Comparison of ENCODE assay signal across 8 cellular contexts in genomic region chr16:1863681-1864460, GRCh38. TPM values are rescaled to one million over a fixed set of nuclear protein-coding genes. Genes with fewer than 3 reads are reported as not detected.
A peak's percentile ranks its signal among the peaks of the same experiment; 100 is the strongest.
DNase-seq lines count a peak whose midpoint lies in the region; ATAC-seq and TF ChIP-seq lines count a peak whose summit lies in the region.

No MANE protein-coding gene starts in this region.

- H4K20me1 ChIP-seq in SK-N-SH (ENCODE audit: insufficient read depth), result no peaks in the 10 kb centered on the region

- no peak overlapping the region for H3K27ac ChIP-seq in AG04450 (ENCODE audit: low read depth, low read length)
- H3K27ac ChIP-seq in SK-N-SH (ENCODE audit: low read depth in 2 of 2, low read length in 1 of 2), result no peak overlapping the region
- H3K27ac ChIP-seq in suprapubic skin, result no peak overlapping the region

- no peak for DNase-seq in AG04450 (ENCODE audit: low read depth, low spot score)
- DNase-seq in SK-N-SH, result peak; percentile 44
- peak; percentile 27 for DNase-seq in glomerular visceral epithelial cell (ENCODE audit: extremely low spot score)
- DNase-seq in suprapubic skin (ENCODE audit: low spot score in 2 of 2), result no peak
- DNase-seq in NK-92 treated with Interleukin-12 subunit alpha and Interleukin-12 subunit beta, amount 100 ng/mL, for 24 hours (lab: John Stamatoyannopoulos, UW), result no peak

- no peak overlapping the region for H3K4me2 ChIP-seq in SK-N-SH

- POLR2A ChIA-PET in AG04450 (lab: Yijun Ruan, JAX) (no interaction called here), SK-N-SH (lab: Yijun Ruan, JAX) (no interaction called here)

- no peak for TF ChIP-seq POLR2A in suprapubic skin (IDR thresholded peaks at IDR 0.05)

- no peak overlapping the region for H3K9ac ChIP-seq in SK-N-SH

- H3K4me3 ChIP-seq in AG04450 (ENCODE audit: low read depth, low read length) (no peak overlapping the region), GM12875 (ENCODE audit: low read depth, low read length) (no peak overlapping the region), SK-N-SH (ENCODE audit: low read depth in 2 of 2, low read length in 1 of 2) (no peak overlapping the region), suprapubic skin (no peak overlapping the region)

- H3K9me3 ChIP-seq in AG04450 (ENCODE audit: control insufficient read depth, insufficient read depth, low read length), result no peaks in the 10 kb centered on the region
- no peaks in the 10 kb centered on the region for H3K9me3 ChIP-seq in SK-N-SH
- H3K9me3 ChIP-seq in suprapubic skin, result no peaks in the 10 kb centered on the region

- ATAC-seq in HG03571 (IDR thresholded peaks at IDR 0.05; ENCODE audit: unreplicated experiment) (no peak), HG02759 (IDR thresholded peaks at IDR 0.05; ENCODE audit: unreplicated experiment) (no peak)

- TF ChIP-seq CTCF in AG04450 (IDR thresholded peaks at IDR 0.05; ENCODE audit: low read depth, low read length) (peak; percentile 60), GM12875 (IDR thresholded peaks at IDR 0.05; ENCODE audit: borderline replicate concordance, insufficient read depth, low read depth, low read length) (peak; percentile 24; the same call in 1 of the 2 replicates), SK-N-SH (IDR thresholded peaks at IDR 0.05) (peak; percentile 60), suprapubic skin (IDR thresholded peaks at IDR 0.05) (peak; percentile 11 to 43)

- TF ChIP-seq EP300 in SK-N-SH (IDR thresholded peaks at IDR 0.05; ENCODE audit: borderline replicate concordance in 1 of 2, low read depth in 1 of 2, low read length in 1 of 2) (no peak), suprapubic skin (IDR thresholded peaks at IDR 0.05) (no peak)

- H3K36me3 ChIP-seq in SK-N-SH (replicated peaks in 1 of 2; ENCODE audit: control insufficient read depth in 1 of 2, insufficient read depth in 2 of 2, low read length in 1 of 2) (no peaks in the 10 kb centered on the region), suprapubic skin (no peaks in the 10 kb centered on the region)

- no peaks in the 10 kb centered on the region for H3K79me2 ChIP-seq in SK-N-SH (ENCODE audit: insufficient read depth)

- no peaks in the 10 kb centered on the region for H3F3A ChIP-seq in SK-N-SH (replicated peaks; ENCODE audit: insufficient read depth)

- 18% methylated on average over 4 of the region's 4 CpGs for WGBS in SK-N-SH (ENCODE audit: low lambda C conversion rate)
- WGBS in suprapubic skin, result 18% methylated on average over 4 of the region's 4 CpGs

- CTCF ChIA-PET in AG04450 (lab: Charles Lee), result interaction anchor here (0.7 to 8.4 kb wide), 8 partner anchors 13 to 140 kb away, joined by 3 to 83 read pairs (median 4); no protein-coding TSS in a partner anchor
- CTCF ChIA-PET in SK-N-SH (lab: Yijun Ruan, JAX), result interaction anchor here (0.7 to 12.8 kb wide), 21 partner anchors 11 to 367 kb away, joined by 3 to 137 read pairs (median 5); no protein-coding TSS in a partner anchor

- H3K9me2 ChIP-seq in SK-N-SH, result no peaks in the 10 kb centered on the region

- H3K4me1 ChIP-seq in SK-N-SH (ENCODE audit: control insufficient read depth in 1 of 2, insufficient read depth in 2 of 2, low read depth in 1 of 2, low read length in 1 of 2) (no peaks in the 10 kb centered on the region; a peak in 1 of 4 replicates), suprapubic skin (peaks cover 5% of the 10 kb centered on the region)

- H3K27me3 ChIP-seq in AG04450 (ENCODE audit: control insufficient read depth, insufficient read depth, low read length), result peaks cover 25% of the 10 kb centered on the region
- no peaks in the 10 kb centered on the region; the same call in 1 of the 2 replicates for H3K27me3 ChIP-seq in SK-N-SH (ENCODE audit: insufficient read depth)
- peaks cover 5% of the 10 kb centered on the region for H3K27me3 ChIP-seq in suprapubic skin

- TF ChIP-seq RAD21 in SK-N-SH (IDR thresholded peaks at IDR 0.05; ENCODE audit: low read length), result peak; percentile 70

- no peak overlapping the region for H2AFZ ChIP-seq in SK-N-SH (ENCODE audit: low read depth)

TF ChIP-seq in SK-N-SH, 30 proteins besides CTCF, POLR2A, EP300 and RAD21:
- TF ChIP-seq ELF1 (IDR thresholded peaks at IDR 0.05), result no peak
- no peak for TF ChIP-seq GATA2 (CRISPR knock-in tag; IDR thresholded peaks at IDR 0.05)
- TF ChIP-seq SMC3 (IDR thresholded peaks at IDR 0.05; ENCODE audit: low read depth, low read length), result peak; percentile 37
- no peak for TF ChIP-seq CHD2 (IDR thresholded peaks at IDR 0.05; ENCODE audit: low read length, partially characterized antibody)
- no peak for TF ChIP-seq NRF1 (IDR thresholded peaks at IDR 0.05; ENCODE audit: low read depth, low read length)
- no peak for TF ChIP-seq JUND (IDR thresholded peaks at IDR 0.05)

RNA-seq across cellular contexts. Expression of gene MEIOB, which starts 8.1 kb away (rescaled TPM):
- polyA plus RNA-seq in AG04450 (2011; rRNA removed) (0.04 TPM in 1 of 2 replicates, not detected in the other), SK-N-SH (2012; rRNA removed) (0.05 TPM in 1 of 2 replicates, not detected in the other)
- polyA minus RNA-seq in AG04450 (2011; rRNA and poly(A)+ RNA removed), result not detected in 2 replicates
- polyA plus RNA-seq in SK-N-SH (2012; cell fraction: cytosol; rRNA removed), result 0.04 TPM in 2 replicates
- polyA plus RNA-seq in SK-N-SH (2012; cell fraction: nucleus; rRNA removed), result 0.13 and 0.27 TPM in 2 replicates
- under 1 TPM in 2 of 4 donors, not detected in 2; 0.29 to 0.68 TPM for total RNA-seq in suprapubic skin

RNA-seq across cellular contexts. Expression of gene FAHD1, which starts 36.9 kb away (rescaled TPM):
- polyA plus RNA-seq in AG04450 (2011; rRNA removed), result 35.2 and 45.4 TPM in 2 replicates
- 17.8 and 18.3 TPM in 2 replicates for polyA minus RNA-seq in AG04450 (2011; rRNA and poly(A)+ RNA removed)
- 58.2 and 59.0 TPM in 2 replicates for polyA plus RNA-seq in SK-N-SH (2012; rRNA removed)
- 36.6 and 57.1 TPM in 2 replicates for polyA plus RNA-seq in SK-N-SH (2012; cell fraction: cytosol; rRNA removed)
- 27.7 and 32.2 TPM in 2 replicates for polyA plus RNA-seq in SK-N-SH (2012; cell fraction: nucleus; rRNA removed)
- total RNA-seq in suprapubic skin, result 10 to 100 TPM; 47.4 to 84.7 (median 49.1) TPM

RNA-seq across cellular contexts. Expression of gene HAGH, which starts 37.2 kb away (rescaled TPM):
- polyA plus RNA-seq in AG04450 (2011; rRNA removed) (11.8 and 16.2 TPM in 2 replicates), SK-N-SH (2012; rRNA removed) (119 and 138 TPM in 2 replicates)
- 12.9 and 13.7 TPM in 2 replicates for polyA minus RNA-seq in AG04450 (2011; rRNA and poly(A)+ RNA removed)
- polyA plus RNA-seq in SK-N-SH (2012; cell fraction: cytosol; rRNA removed), result 66.9 and 102 TPM in 2 replicates
- 88.7 and 92.4 TPM in 2 replicates for polyA plus RNA-seq in SK-N-SH (2012; cell fraction: nucleus; rRNA removed)
- total RNA-seq in suprapubic skin, result 10 to 100 TPM; 49.8 to 66.6 (median 51.9) TPM

RNA-seq across cellular contexts. Expression of gene HS3ST6, which starts 54.3 kb away (rescaled TPM):
- polyA plus RNA-seq in AG04450 (2011; rRNA removed), result not detected in 2 replicates
- not detected in 2 replicates for polyA minus RNA-seq in AG04450 (2011; rRNA and poly(A)+ RNA removed)
- polyA plus RNA-seq in SK-N-SH (2012; rRNA removed), result 0.03 TPM in 1 of 2 replicates, not detected in the other
- not detected in 2 replicates for polyA plus RNA-seq in SK-N-SH (2012; cell fraction: cytosol; rRNA removed)
- not detected in 2 replicates for polyA plus RNA-seq in SK-N-SH (2012; cell fraction: nucleus; rRNA removed)
- 10 to 100 TPM; 28.5 to 76.7 (median 58.5) TPM for total RNA-seq in suprapubic skin

Comparison
In these comparisons a context has a peak if more than half of its experiments do, and no peak if none do; other contexts are left out.
1. DNase-seq: peak in SK-N-SH (single experiment) and glomerular visceral epithelial cell (single experiment); none in AG04450 (single experiment), suprapubic skin (0 of 2) and NK-92 treated with Interleukin-12 subunit alpha and Interleukin-12 subunit beta, amount 100 ng/mL, for 24 hours (single experiment).
2. Peak in every context shown above with its lines, with median percentiles within 50 percentile points of each other: CTCF ChIP-seq.